In genomic region chr6:20403080-20403765, GRCh38 we compare ENCODE assay signal across 8 cellular contexts. TPM values are rescaled to one million over a fixed set of nuclear protein-coding genes. Genes with fewer than 3 reads are reported as not detected.
A peak's percentile ranks its signal among the peaks of the same experiment; 100 is the strongest.
DNase-seq lines count a peak whose midpoint lies in the region; ATAC-seq and TF ChIP-seq lines count a peak whose summit lies in the region.

No MANE protein-coding gene starts in this region.

- H3K9me3 Mint-ChIP-seq in HFFc6 = no peaks in the 10 kb centered on the region
- no peaks in the 10 kb centered on the region for H3K9me3 Mint-ChIP-seq in progenitor cell of endocrine pancreas (ENCODE audit: low read depth)

- peaks cover 10% of the 10 kb centered on the region for H3K4me1 ChIP-seq in adipocyte (ENCODE audit: control insufficient read depth, insufficient read depth, low read length)
- peaks cover 0 to 44% (median 9%) of the 10 kb centered on the region in 9 donors for H3K4me1 ChIP-seq in heart right ventricle

- H3K27ac Mint-ChIP-seq in HFFc6 = peak overlapping the region; percentile 91
- H3K27ac Mint-ChIP-seq in progenitor cell of endocrine pancreas = peak overlapping the region; percentile 87

- H3K27me3 Mint-ChIP-seq in HFFc6 (ENCODE audit: insufficient read depth) = no peaks in the 10 kb centered on the region; the same call in 1 of the 2 replicates
- peaks cover 6% of the 10 kb centered on the region for H3K27me3 Mint-ChIP-seq in progenitor cell of endocrine pancreas

- H3K36me3 ChIP-seq in adipocyte (ENCODE audit: control insufficient read depth, insufficient read depth, low read length, severe bottlenecking) = peaks cover 7% of the 10 kb centered on the region
- no peaks in the 10 kb centered on the region for H3K36me3 ChIP-seq in heart right ventricle

- peak; percentile 57 for TF ChIP-seq CTCF in HFFc6 (IDR thresholded peaks at IDR 0.05)
- TF ChIP-seq CTCF in heart right ventricle (IDR thresholded peaks at IDR 0.05) = peak in 3 of 9 donors; percentile 16 to 21 (median 18)
- no peak for TF ChIP-seq CTCF in progenitor cell of endocrine pancreas (IDR thresholded peaks at IDR 0.05; ENCODE audit: unreplicated experiment)

- H3K36me3 Mint-ChIP-seq in HFFc6 (ENCODE audit: low read depth) (peaks cover 15% of the 10 kb centered on the region), progenitor cell of endocrine pancreas (ENCODE audit: insufficient read depth) (peaks cover 8% of the 10 kb centered on the region)

- H3K9me3 ChIP-seq in adipocyte (ENCODE audit: control insufficient read depth, low read length) (no peaks in the 10 kb centered on the region), heart right ventricle (no peaks in the 10 kb centered on the region)

- H3K27me3 ChIP-seq in adipocyte (replicated peaks; ENCODE audit: control insufficient read depth, insufficient read depth, low read length) (no peaks in the 10 kb centered on the region), heart right ventricle (no peaks in the 10 kb centered on the region)

- H3K4me3 ChIP-seq in adipocyte (ENCODE audit: low read length) = peak overlapping the region; percentile 93
- peak overlapping the region; percentile 50 to 90 (median 76) for H3K4me3 ChIP-seq in heart right ventricle

- H3K4me1 Mint-ChIP-seq in HFFc6 (ENCODE audit: low read depth) (peaks cover 36% of the 10 kb centered on the region), progenitor cell of endocrine pancreas (ENCODE audit: low read depth) (peaks cover 13% of the 10 kb centered on the region)

- peak; percentile 82 for DNase-seq in HFFc6
- DNase-seq in NAMALWA (ENCODE audit: low spot score) = peak; percentile 94
- DNase-seq in SW480 (ENCODE audit: low spot score) = peak; percentile 83
- DNase-seq in adipocyte (ENCODE audit: low read depth) = peak; percentile 92
- DNase-seq in heart right ventricle = peak; percentile 90 to 91
- DNase-seq in progenitor cell of endocrine pancreas (ENCODE audit: low spot score, unreplicated experiment) = peak; percentile 78
- DNase-seq in ureter (ENCODE audit: low spot score) = peak; percentile 92

- ATAC-seq in heart right ventricle = peak; percentile 63 to 86 (median 74)

- 0 to 1% methylated on average over 55 to 71 of the region's 72 CpGs for WGBS in heart right ventricle, 2 donors

- H3K4me3 Mint-ChIP-seq in HFFc6 (peak overlapping the region; percentile 97), progenitor cell of endocrine pancreas (ENCODE audit: low read depth) (peak overlapping the region; percentile 98)

- TF ChIP-seq POLR2A in GM10847 (IDR thresholded peaks at IDR 0.05; ENCODE audit: extremely low read depth, insufficient read length) = peak; percentile 45

- peak overlapping the region; percentile 51 to 98 (median 91) for H3K27ac ChIP-seq in heart right ventricle

- intact Hi-C loops in heart right ventricle (cut with DNase I) = loop anchor here in 8 of 10 donors (5.0 to 10.0 kb wide), 10 partner anchors 44 to 1192 kb away; partner anchors contain the start of genes CDKAL1 (in 4 of the 8), MBOAT1 (in 3 of the 8) and SOX4 (in 1 of the 8)

- H3K9ac ChIP-seq in adipocyte (ENCODE audit: low read length) = peak overlapping the region; percentile 89

RNA-seq across cellular contexts. Expression of gene E2F3, which starts 1.5 kb away (rescaled TPM):
- total RNA-seq in HFFc6 (2021; fragmentation: NEBNext Ultra II Directional; extraction: Animal tissue kit (Norgen Biotek cat#: 25700)) = 10 to 100 TPM; 16.3 to 18.5 (median 17.3) TPM
- 10 to 100 TPM in 2 of 10 donors, 1 to 10 TPM in 8; 6.1 to 11.9 (median 8.1) TPM for total RNA-seq in heart right ventricle
- polyA plus RNA-seq in heart right ventricle = 1 to 10 TPM; 2.5 to 4.3 TPM
- 32.5 and 33.2 TPM in 2 replicates for total RNA-seq in progenitor cell of endocrine pancreas
- total RNA-seq in ureter = 14.5 TPM

Comparison
In these comparisons a context has a peak if more than half of its experiments do, and no peak if none do; other contexts are left out.
1. Peak in every context shown above with its lines: DNase-seq, ATAC-seq, H3K4me3 ChIP-seq and H3K27ac ChIP-seq.